In genomic region chr15:27454281-27455060, GRCh38 we compare ENCODE assay signal across 1 cellular context.
TF ChIP-seq lines count a peak whose summit lies in the region.

No MANE protein-coding gene starts in this region.

TF ChIP-seq in H1, 55 proteins besides CTCF, POLR2A, EP300 and RAD21 (continued from another document):
- TF ChIP-seq TAF7 (optimal IDR thresholded peaks at IDR 0.05; ENCODE audit: borderline replicate concordance, low read depth, low read length) = no peak
- TF ChIP-seq SP1 (IDR thresholded peaks at IDR 0.05; ENCODE audit: low read depth, low read length) = no peak
- no peak for TF ChIP-seq SIRT6 (IDR thresholded peaks at IDR 0.05; ENCODE audit: low read length)
- TF ChIP-seq SAP30 (IDR thresholded peaks at IDR 0.05; ENCODE audit: insufficient read depth, insufficient replicate concordance, low read length) = no peak
